8 cellular contexts compared by ENCODE assay signal in the genomic region with DNA sequence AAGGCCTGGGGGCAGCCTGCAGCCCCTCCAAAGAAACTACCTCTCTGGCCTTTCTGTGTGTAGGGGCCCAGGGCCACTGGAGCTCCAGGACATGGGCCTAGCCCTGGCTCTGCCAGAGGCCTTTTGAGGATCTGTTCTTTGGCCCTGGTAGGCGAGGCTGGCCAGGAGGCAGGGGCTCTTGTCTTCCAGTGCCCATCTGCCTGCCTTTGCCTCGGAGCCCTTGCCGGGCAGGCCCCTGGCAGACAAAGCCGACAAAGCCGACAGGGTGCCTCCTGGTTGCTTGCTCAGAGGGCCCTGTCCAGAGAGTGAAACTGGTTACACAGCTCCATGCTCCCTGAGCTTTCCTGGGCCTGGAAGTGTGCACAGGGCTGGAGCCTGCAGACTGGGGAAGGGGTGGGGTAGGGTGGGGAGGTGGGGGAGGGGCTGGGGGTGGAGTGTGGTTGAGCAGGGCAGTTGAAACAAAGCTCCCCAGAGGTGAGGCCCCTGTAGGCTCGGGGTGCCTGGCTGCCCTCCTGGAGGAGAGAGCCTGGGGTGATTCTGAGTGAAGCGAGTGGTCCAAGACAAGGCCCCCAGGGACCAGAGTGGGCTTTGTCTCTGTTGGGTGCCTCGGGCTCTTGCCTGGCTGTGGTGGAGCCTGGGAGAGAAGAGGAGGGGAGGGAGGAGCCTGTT. TPM values are rescaled to one million over a fixed set of nuclear protein-coding genes. Genes with fewer than 3 reads are reported as not detected.
A peak's percentile ranks its signal among the peaks of the same experiment; 100 is the strongest.
DNase-seq lines count a peak whose midpoint lies in the region; ATAC-seq and TF ChIP-seq lines count a peak whose summit lies in the region.

No MANE protein-coding gene starts in this region.

- peak overlapping the region; percentile 99 for H3K27ac Mint-ChIP-seq in stimulated activated memory B cell treated with anti-CD40 and anti-IgM and Interleukin-4, amounts not matched to agents 10 μg/mL and 1 μg/mL and 100 μg/mL, for 72 hours

- H3K4me1 Mint-ChIP-seq in stimulated activated memory B cell treated with anti-CD40 and anti-IgM and Interleukin-4, amounts not matched to agents 10 μg/mL and 1 μg/mL and 100 μg/mL, for 72 hours: peaks cover 56% of the 10 kb centered on the region

- DNase-seq in AG20443 (ENCODE audit: low spot score) (peak; percentile 25), RPMI7951 (ENCODE audit: low read depth) (peak; percentile 51), cardiac fibroblast (ENCODE audit: low read depth in 2 of 2) (peak in 1 of 2 donors; percentile 70)
- DNase-seq in effector CD8-positive, alpha-beta T cell (lab: John Stamatoyannopoulos, UW): no peak

- H3K36me3 Mint-ChIP-seq in stimulated activated memory B cell treated with anti-CD40 and anti-IgM and Interleukin-4, amounts not matched to agents 10 μg/mL and 1 μg/mL and 100 μg/mL, for 72 hours: peaks cover 31% of the 10 kb centered on the region

- H3K9me3 Mint-ChIP-seq in stimulated activated memory B cell treated with anti-CD40 and anti-IgM and Interleukin-4, amounts not matched to agents 10 μg/mL and 1 μg/mL and 100 μg/mL, for 72 hours: no peaks in the 10 kb centered on the region

- no peaks in the 10 kb centered on the region for H3K27me3 Mint-ChIP-seq in stimulated activated memory B cell treated with anti-CD40 and anti-IgM and Interleukin-4, amounts not matched to agents 10 μg/mL and 1 μg/mL and 100 μg/mL, for 72 hours

- H3K4me3 ChIP-seq in cardiac fibroblast (replicated peaks in 1 of 2; ENCODE audit: low read depth in 2 of 2, low read length in 2 of 2): peak overlapping the region; percentile 30 to 49

- no peaks in the 10 kb centered on the region for H3K27me3 ChIP-seq in layer of hippocampus (ENCODE audit: control insufficient read depth, insufficient read depth, low read length)

- peak overlapping the region; percentile 100 for H3K27ac ChIP-seq in layer of hippocampus (ENCODE audit: low read depth, low read length)

- ATAC-seq in GM18861 (IDR thresholded peaks at IDR 0.05; ENCODE audit: unreplicated experiment): peak; percentile 17
- ATAC-seq in HG03280 (IDR thresholded peaks at IDR 0.05; ENCODE audit: unreplicated experiment): peak; percentile 22
- peak; percentile 59 for ATAC-seq in stimulated activated memory B cell treated with anti-CD40 and anti-IgM and Interleukin-4, amounts not matched to agents 10 μg/mL and 1 μg/mL and 100 μg/mL, for 72 hours

- peak overlapping the region; percentile 89 for H3K4me3 Mint-ChIP-seq in stimulated activated memory B cell treated with anti-CD40 and anti-IgM and Interleukin-4, amounts not matched to agents 10 μg/mL and 1 μg/mL and 100 μg/mL, for 72 hours

- no peak for TF ChIP-seq CTCF in cardiac fibroblast (IDR thresholded peaks at IDR 0.05; ENCODE audit: low read depth, low read length)

RNA-seq across cellular contexts. Expression of gene PTPA, which starts 29.3 kb away (rescaled TPM):
- 75.8 and 86.1 TPM in 2 replicates for total RNA-seq in RPMI7951 (2014; rRNA removed; shearing (Covaris generic))

RNA-seq across cellular contexts. Expression of gene CRAT, which starts 29.9 kb away (rescaled TPM):
- 28.7 and 29.9 TPM in 2 replicates for total RNA-seq in RPMI7951 (2014; rRNA removed; shearing (Covaris generic))

RNA-seq across cellular contexts. Expression of gene IER5L, which starts 37.5 kb away (rescaled TPM):
- 11.2 and 21.2 TPM in 2 replicates for total RNA-seq in RPMI7951 (2014; rRNA removed; shearing (Covaris generic))

RNA-seq across cellular contexts. Expression of gene DOLPP1, which starts 59.6 kb away (rescaled TPM):
- total RNA-seq in RPMI7951 (2014; rRNA removed; shearing (Covaris generic)): 11.6 and 12.4 TPM in 2 replicates
